ENCODE assay signal across 19 cellular contexts in genomic region chr10:60175418-60175817, GRCh38.
DNase-seq lines count a peak whose midpoint lies in the region; ATAC-seq and TF ChIP-seq lines count a peak whose summit lies in the region.
"Had no signal": no experiment of that assay in that cellular context is flagged by ENCODE, and none has a peak within 500 bp of the region (broad histone marks: within the 10 kb centered on the region; RNA-seq: fewer than 3 reads in every experiment).

No MANE protein-coding gene starts in this region.

- no peak overlapping the region for H3K14ac ChIP-seq in mesenchymal stem cell (ENCODE audit: low read length in 2 of 2)

- peaks cover 0 to 6% of the 10 kb centered on the region in 2 experiments for H3K36me3 ChIP-seq in mesenchymal stem cell (ENCODE audit: control insufficient read depth in 1 of 2, insufficient read depth in 2 of 2, low read depth in 1 of 2, low read length in 2 of 2)
- H3K36me3 ChIP-seq: BLaER1 treated with 17β-estradiol and CSF1 and Interleukin-3, amounts not matched to agents 10 nM and 100 nM; colonic mucosa; pancreas had no signal

- no peak for ATAC-seq in activated T-cell treated with anti-CD3 and anti-CD28 coated beads, Interleukin-2, amount 50 U/mL, for 72 hours (replicated peaks in 1 of 2)
- ATAC-seq: activated T-cell treated with anti-CD3 and anti-CD28 coated beads, Interleukin-2, amount 50 U/mL, for 4 hours; naive thymus-derived CD8-positive, alpha-beta T cell had no signal

- H4K8ac ChIP-seq in mesenchymal stem cell (ENCODE audit: low read length) = no peak overlapping the region

- H3K27ac Mint-ChIP-seq in activated T-cell treated with anti-CD3 and anti-CD28 coated beads, Interleukin-2, amount 50 U/mL, for 72 hours = no peak overlapping the region
- H3K27ac Mint-ChIP-seq: activated naive CD4-positive, alpha-beta T cell treated with anti-CD3 and anti-CD28 coated beads for 36 hours; naive thymus-derived CD8-positive, alpha-beta T cell had no signal

- no peak overlapping the region for H2AK5ac ChIP-seq in mesenchymal stem cell (ENCODE audit: low read length, severe bottlenecking)

- no peak overlapping the region for H4K91ac ChIP-seq in mesenchymal stem cell (ENCODE audit: low read length)

- WGBS in mesenchymal stem cell = 7% methylated on average over 3 of the region's 3 CpGs

- no peak for TF ChIP-seq CTCF in C4-2B (conservative IDR thresholded peaks at IDR 0.05)

- H3K4me1 ChIP-seq in mesenchymal stem cell (ENCODE audit: control insufficient read depth, insufficient read depth, low read depth, low read length) = peaks cover 2% of the 10 kb centered on the region
- H3K4me1 ChIP-seq: BLaER1 treated with 17β-estradiol and CSF1 and Interleukin-3, amounts not matched to agents 10 nM and 100 nM; colonic mucosa; pancreas had no signal

- no peaks in the 10 kb centered on the region for H3K9me3 Mint-ChIP-seq in activated T-cell treated with anti-CD3 and anti-CD28 coated beads, Interleukin-2, amount 50 U/mL, for 72 hours
- H3K9me3 Mint-ChIP-seq: activated naive CD4-positive, alpha-beta T cell treated with anti-CD3 and anti-CD28 coated beads for 36 hours; activated T-cell treated with anti-CD3 and anti-CD28 coated beads, Interleukin-2, amount 50 U/mL, for 4 hours; naive thymus-derived CD8-positive, alpha-beta T cell had no signal

- H2BK15ac ChIP-seq in mesenchymal stem cell (ENCODE audit: low read depth, poor library complexity, severe bottlenecking) = no peak overlapping the region

- H3K27ac ChIP-seq in C4-2B (peak overlapping the region; percentile 41), mesenchymal stem cell (ENCODE audit: low read length, poor library complexity, severe bottlenecking) (no peak overlapping the region)
- H3K27ac ChIP-seq: BLaER1 treated with 17β-estradiol and CSF1 and Interleukin-3, amounts not matched to agents 10 nM and 100 nM; colonic mucosa; pancreas had no signal

- no peak overlapping the region for H3K23ac ChIP-seq in mesenchymal stem cell (ENCODE audit: low read length in 2 of 2)

- no peak overlapping the region for H3K9ac ChIP-seq in mesenchymal stem cell (ENCODE audit: low read length)
- H3K9ac ChIP-seq: BLaER1 treated with 17β-estradiol and CSF1 and Interleukin-3, amounts not matched to agents 10 nM and 100 nM had no signal

- H2BK120ac ChIP-seq in mesenchymal stem cell (ENCODE audit: low read depth, low read length) = no peak overlapping the region

- DNase-seq in OCI-M1 (lab: John Stamatoyannopoulos, UW) (peak; percentile 20), dermis blood vessel endothelial cell (peak; percentile 74), mesenchymal stem cell (peak; percentile 74), hepatic stellate cell (ENCODE audit: low spot score) (no peak), DMS53 (lab: John Stamatoyannopoulos, UW) (no peak), AG08395 (ENCODE audit: low spot score) (no peak)
- DNase-seq in activated T-cell treated with anti-CD3 and anti-CD28 coated beads, Interleukin-2, amount 50 U/mL, for 72 hours = no peak
- DNase-seq: activated naive CD4-positive, alpha-beta T cell treated with anti-CD3 and anti-CD28 coated beads for 36 hours; activated T-cell treated with anti-CD3 and anti-CD28 coated beads, Interleukin-2, amount 50 U/mL, for 4 hours; colonic mucosa; GDM1; Karpas-422; naive thymus-derived CD8-positive, alpha-beta T cell; NCI-H1092 treated with DMSO at 0.1 percent for 48 hours; NCI-H2081 treated with DMSO at 0.1 percent for 48 hours; NCI-H524; pancreas had no signal

- H3K4me2 ChIP-seq in mesenchymal stem cell (ENCODE audit: low read length, poor library complexity, severe bottlenecking) = no peak overlapping the region
- H3K4me2 ChIP-seq: BLaER1 treated with 17β-estradiol and CSF1 and Interleukin-3, amounts not matched to agents 10 nM and 100 nM had no signal

- no peaks in the 10 kb centered on the region for H3K9me3 ChIP-seq in mesenchymal stem cell (ENCODE audit: control insufficient read depth, low read length)
- H3K9me3 ChIP-seq: BLaER1 treated with 17β-estradiol and CSF1 and Interleukin-3, amounts not matched to agents 10 nM and 100 nM; colonic mucosa; pancreas had no signal

- H2BK5ac ChIP-seq in mesenchymal stem cell (ENCODE audit: low read depth, low read length, poor library complexity, severe bottlenecking) = no peak overlapping the region

- no peak overlapping the region for H2BK12ac ChIP-seq in mesenchymal stem cell (ENCODE audit: low read length in 2 of 2)

- no peak overlapping the region for H3K4me3 ChIP-seq in mesenchymal stem cell (ENCODE audit: insufficient read depth in 1 of 2, low read depth in 1 of 2, low read length in 2 of 2)
- H3K4me3 ChIP-seq: BLaER1 treated with 17β-estradiol and CSF1 and Interleukin-3, amounts not matched to agents 10 nM and 100 nM; colonic mucosa; pancreas had no signal

- H3K79me1 ChIP-seq in mesenchymal stem cell (replicated peaks; ENCODE audit: low read length, poor library complexity, severe bottlenecking) = no peaks in the 10 kb centered on the region

- H3K4me1 Mint-ChIP-seq in activated T-cell treated with anti-CD3 and anti-CD28 coated beads, Interleukin-2, amount 50 U/mL, for 72 hours (ENCODE audit: low read depth) = no peaks in the 10 kb centered on the region
- H3K4me1 Mint-ChIP-seq: naive thymus-derived CD8-positive, alpha-beta T cell had no signal

- H3K36me3 Mint-ChIP-seq in activated T-cell treated with anti-CD3 and anti-CD28 coated beads, Interleukin-2, amount 50 U/mL, for 72 hours (ENCODE audit: insufficient read depth in 2 of 2) = peaks cover 0 to 12% of the 10 kb centered on the region in 2 donors

- no peaks in the 10 kb centered on the region for H3K27me3 Mint-ChIP-seq in activated T-cell treated with anti-CD3 and anti-CD28 coated beads, Interleukin-2, amount 50 U/mL, for 72 hours (ENCODE audit: low read depth)

- H3K4me3 Mint-ChIP-seq in activated T-cell treated with anti-CD3 and anti-CD28 coated beads, Interleukin-2, amount 50 U/mL, for 72 hours = no peak overlapping the region
- H3K4me3 Mint-ChIP-seq: activated naive CD4-positive, alpha-beta T cell treated with anti-CD3 and anti-CD28 coated beads for 36 hours; activated T-cell treated with anti-CD3 and anti-CD28 coated beads, Interleukin-2, amount 50 U/mL, for 4 hours; naive thymus-derived CD8-positive, alpha-beta T cell had no signal

- no peak overlapping the region for H3K4ac ChIP-seq in mesenchymal stem cell (ENCODE audit: low read depth in 1 of 2, low read length in 2 of 2)

- no peak overlapping the region for H3K18ac ChIP-seq in mesenchymal stem cell (ENCODE audit: low read depth in 1 of 2, low read length in 2 of 2)

- no peaks in the 10 kb centered on the region for H3K27me3 ChIP-seq in mesenchymal stem cell (ENCODE audit: control insufficient read depth in 1 of 2, insufficient read depth in 1 of 2, low read length in 2 of 2)
- H3K27me3 ChIP-seq: BLaER1 treated with 17β-estradiol and CSF1 and Interleukin-3, amounts not matched to agents 10 nM and 100 nM; colonic mucosa; pancreas had no signal

- H2AFZ ChIP-seq in mesenchymal stem cell (ENCODE audit: low read depth, low read length) = no peak overlapping the region

Comparison
In these comparisons a context has a peak if more than half of its experiments do, and no peak if none do; other contexts are left out.
1. DNase-seq: peak in OCI-M1 (single experiment), dermis blood vessel endothelial cell (single experiment) and mesenchymal stem cell (single experiment); none in activated T-cell treated with anti-CD3 and anti-CD28 coated beads, Interleukin-2, amount 50 U/mL, for 72 hours (0 of 2), hepatic stellate cell (single experiment), DMS53 (single experiment) and AG08395 (single experiment).